ENCODE assay signal across 8 cellular contexts in genomic region chr14:49692895-49693737, GRCh38. TPM values are rescaled to one million over a fixed set of nuclear protein-coding genes. Genes with fewer than 3 reads are reported as not detected.
DNase-seq lines count a peak whose midpoint lies in the region; ATAC-seq and TF ChIP-seq lines count a peak whose summit lies in the region.

KLHDC1 (plus strand) TSS chr14:49693120; CDS start chr14:49693195, 75 bp downstream.

- H3K4me3 ChIP-seq in AG09309 (ENCODE audit: control insufficient read depth, low read depth, low read length) (peak within 1 kb of the TSS; percentile 59), liver (ENCODE audit: low read depth in 1 of 3, low read length in 3 of 3) (peak within 1 kb of the TSS; percentile 69 to 93 (median 87))

- H3K9me3 Mint-ChIP-seq in dendritic cell treated with granulocyte-macrophage colony-stimulating factor and Interleukin-4, amounts not matched to agents 40 ng/mL and 50 ng/mL, for 4 days = no peaks in the 10 kb centered on the region

- H3K4me1 ChIP-seq in liver (ENCODE audit: control insufficient read depth in 4 of 4, insufficient read depth in 4 of 4, low read length in 3 of 4) = peaks cover 0 to 20% (median 7%) of the 10 kb centered on the region in 4 donors

- TF ChIP-seq CTCF in AG09309 (IDR thresholded peaks at IDR 0.05; ENCODE audit: control insufficient read depth, insufficient read depth, low read depth, low read length, missing control alignments) (no peak), liver (IDR thresholded peaks at IDR 0.05; ENCODE audit: low read depth, low read length, missing input control) (no peak)

- peak within 1 kb of the TSS; percentile 75 for H3K4me3 Mint-ChIP-seq in dendritic cell treated with granulocyte-macrophage colony-stimulating factor and Interleukin-4, amounts not matched to agents 40 ng/mL and 50 ng/mL, for 4 days

- no peaks in the 10 kb centered on the region for H3K9me3 ChIP-seq in liver (ENCODE audit: control insufficient read depth in 4 of 4, low read length in 3 of 4)

- ATAC-seq in GM19043 (IDR thresholded peaks at IDR 0.05; ENCODE audit: low read depth, unreplicated experiment) (peak; percentile 57), HG03354 (IDR thresholded peaks at IDR 0.05; ENCODE audit: poor library complexity, severe bottlenecking, unreplicated experiment) (peak; percentile 79)

- H3K36me3 Mint-ChIP-seq in dendritic cell treated with granulocyte-macrophage colony-stimulating factor and Interleukin-4, amounts not matched to agents 40 ng/mL and 50 ng/mL, for 4 days (ENCODE audit: low read depth) = peaks cover 8% of the 10 kb centered on the region

- DNase-seq in AG09309 (ENCODE audit: low read depth) = peak; percentile 33
- DNase-seq in NCI-H510A treated with DMSO at 0.1 percent for 48 hours (lab: John Stamatoyannopoulos, UW) = peak; percentile 63
- peak; percentile 54 to 56 for DNase-seq in activated CD4-positive, alpha-beta T cell treated with anti-CD3 and anti-CD28 coated beads, Interleukin-2, amount 50 U/mL, for 24 hours (ENCODE audit: low read depth in 1 of 2, low spot score in 1 of 2)
- DNase-seq in stimulated activated CD4-positive, alpha-beta T cell treated with anti-CD3 and anti-CD28 coated beads, Interleukin-2, amount 100 ng/mL, for 48 hours = peak; percentile 61 to 66

- peak within 1 kb of the TSS; percentile 93 to 97 for H3K27ac ChIP-seq in liver (ENCODE audit: low read depth in 1 of 2, low read length in 2 of 2)

- no peaks in the 10 kb centered on the region for H3K27me3 Mint-ChIP-seq in dendritic cell treated with granulocyte-macrophage colony-stimulating factor and Interleukin-4, amounts not matched to agents 40 ng/mL and 50 ng/mL, for 4 days

- intact Hi-C loops in dendritic cell treated with granulocyte-macrophage colony-stimulating factor and Interleukin-4, amounts not matched to agents 40 ng/mL and 50 ng/mL, for 4 days (cut with micrococcal nuclease) = loop anchor here (1.0 kb wide), 1 partner anchor 74 kb away; no protein-coding TSS in a partner anchor

- H3K4me1 Mint-ChIP-seq in dendritic cell treated with granulocyte-macrophage colony-stimulating factor and Interleukin-4, amounts not matched to agents 40 ng/mL and 50 ng/mL, for 4 days (ENCODE audit: low read depth) = peaks cover 31% of the 10 kb centered on the region

- H3K27me3 ChIP-seq in liver (ENCODE audit: control insufficient read depth in 4 of 4, insufficient read depth in 4 of 4, low read length in 3 of 4) = no peaks in the 10 kb centered on the region

- H3K9ac ChIP-seq in liver (ENCODE audit: low read depth in 1 of 2, low read length in 2 of 2) = peak within 1 kb of the TSS; percentile 65 to 83

- WGBS in liver = under 1% methylated on average over 85 of the region's 85 CpGs

- no peaks in the 10 kb centered on the region for H3K36me3 ChIP-seq in liver (ENCODE audit: control insufficient read depth in 4 of 4, insufficient read depth in 3 of 4, low read depth in 1 of 4, low read length in 3 of 4)

- peak in 1 of 2 donors; percentile 10 for TF ChIP-seq RAD21 in liver (IDR thresholded peaks at IDR 0.05)

- peak within 1 kb of the TSS; percentile 83 for H3K27ac Mint-ChIP-seq in dendritic cell treated with granulocyte-macrophage colony-stimulating factor and Interleukin-4, amounts not matched to agents 40 ng/mL and 50 ng/mL, for 4 days

TF ChIP-seq in liver, 16 proteins besides CTCF, POLR2A, EP300 and RAD21:
- TF ChIP-seq SP1 (IDR thresholded peaks at IDR 0.05) = peak; percentile 21
- TF ChIP-seq MAX (IDR thresholded peaks at IDR 0.05) = no peak
- TF ChIP-seq RXRA (IDR thresholded peaks at IDR 0.05) = peak; percentile 11 to 18
- peak; percentile 12 for TF ChIP-seq YY1 (IDR thresholded peaks at IDR 0.05)
- no peak for TF ChIP-seq HNF4A (conservative IDR thresholded peaks at IDR 0.05)
- no peak for TF ChIP-seq FOXA1 (IDR thresholded peaks at IDR 0.05)
- TF ChIP-seq TAF1 (conservative IDR thresholded peaks at IDR 0.05) = peak; percentile 38
- TF ChIP-seq REST (IDR thresholded peaks at IDR 0.05) = peak; percentile 9

RNA-seq across cellular contexts. Expression of gene KLHDC1, which starts in this region (rescaled TPM):
- total RNA-seq in liver = 1 to 10 TPM; 1.9 to 4.1 TPM
- 1 to 10 TPM in 1 of 2 donors, under 1 TPM in 1; 0.36 to 3.2 TPM for polyA plus RNA-seq in liver

Comparison
In these comparisons a context has a peak if more than half of its experiments do, and no peak if none do; other contexts are left out.
1. Peak in every context shown above with its lines: DNase-seq, ATAC-seq, H3K4me3 ChIP-seq and H3K27ac ChIP-seq.